Comparison of ENCODE assay signal across 18 cellular contexts in the genomic region with DNA sequence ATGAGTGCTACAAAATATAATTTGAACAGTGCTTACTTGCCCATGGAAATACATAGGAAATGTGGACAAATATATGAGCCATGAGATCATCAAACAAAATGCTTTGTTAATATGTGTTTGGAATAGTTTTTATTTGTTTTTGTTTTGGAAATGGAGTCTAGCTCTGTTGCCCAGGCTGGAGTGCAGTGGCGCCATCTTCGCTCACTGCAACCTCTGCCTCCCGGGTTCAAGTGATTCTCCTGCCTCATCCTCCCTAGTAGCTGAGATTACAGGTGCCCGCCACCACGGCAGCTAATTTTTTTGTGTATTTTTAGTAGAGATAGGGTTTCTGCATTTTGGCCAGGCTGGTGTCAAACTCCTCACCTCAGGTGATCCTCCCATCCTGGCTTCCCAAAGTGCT. TPM values are rescaled to one million over a fixed set of nuclear protein-coding genes. Genes with fewer than 3 reads are reported as not detected.
DNase-seq lines count a peak whose midpoint lies in the region; ATAC-seq and TF ChIP-seq lines count a peak whose summit lies in the region.
"Had no signal": no experiment of that assay in that cellular context is flagged by ENCODE, and none has a peak within 500 bp of the region (broad histone marks: within the 10 kb centered on the region; RNA-seq: fewer than 3 reads in every experiment).

No MANE protein-coding gene starts in this region.

- intact Hi-C loops in CD14-positive monocyte (cut with micrococcal nuclease): loop anchor here (5.0 kb wide), 2 partner anchors 39 to 124 kb away; a partner anchor contains a TSS
- intact Hi-C loops in thyroid gland (cut with DNase I): loop anchor here (5.0 to 10.0 kb wide), 4 partner anchors 127 to 637 kb away; a partner anchor contains a TSS

- H3K9me3 Mint-ChIP-seq in CD14-positive monocyte (no peaks in the 10 kb centered on the region), brain (no peaks in the 10 kb centered on the region), neural crest cell (no peaks in the 10 kb centered on the region)
- H3K9me3 Mint-ChIP-seq: CD4-positive, alpha-beta T cell; HFFc6 had no signal

- no peak overlapping the region for H3K4me3 ChIP-seq in DND-41 (ENCODE audit: low read depth in 1 of 2, low read length in 2 of 2)
- H3K4me3 ChIP-seq in thyroid gland (replicated peaks in 1 of 3): no peak overlapping the region

- TF ChIP-seq CTCF in CD14-positive monocyte (IDR thresholded peaks at IDR 0.05) (no peak), DND-41 (IDR thresholded peaks at IDR 0.05; ENCODE audit: borderline replicate concordance, extremely low read depth, low read length, poor library complexity, severe bottlenecking) (no peak), brain (conservative IDR thresholded peaks at IDR 0.05) (no peak), neural crest cell (conservative IDR thresholded peaks at IDR 0.05) (no peak), thyroid gland (IDR thresholded peaks at IDR 0.05) (no peak)

- peaks cover 20% of the 10 kb centered on the region; the same call in 1 of the 2 replicates for H4K20me1 ChIP-seq in DND-41 (ENCODE audit: insufficient read depth, low read length)

- no peak for ATAC-seq in DND-41 (ENCODE audit: insufficient read depth, low read depth)
- ATAC-seq: HCT116 had no signal

- no peak overlapping the region for H3K27ac ChIP-seq in DND-41 (ENCODE audit: low read length)
- no peak overlapping the region for H3K27ac ChIP-seq in thyroid gland
- H3K27ac ChIP-seq: HL-60 had no signal

- H3K9me3 ChIP-seq in DND-41 (ENCODE audit: insufficient read depth, low read length, severe bottlenecking): no peaks in the 10 kb centered on the region
- no peaks in the 10 kb centered on the region for H3K9me3 ChIP-seq in thyroid gland
- H3K9me3 ChIP-seq: BE2C, Caco-2 had no signal

- peaks cover 63% of the 10 kb centered on the region for H3K79me2 ChIP-seq in DND-41 (ENCODE audit: insufficient read depth, low read length)

- TF ChIP-seq POLR2A in thyroid gland (IDR thresholded peaks at IDR 0.05): no peak

- H3K4me1 ChIP-seq in DND-41 (ENCODE audit: insufficient read depth, low read length): peaks cover 32% of the 10 kb centered on the region
- H3K4me1 ChIP-seq in thyroid gland: peaks cover 4 to 15% of the 10 kb centered on the region in 2 donors

- H3K27me3 ChIP-seq in DND-41 (ENCODE audit: insufficient read depth, low read length, poor library complexity) (no peaks in the 10 kb centered on the region), thyroid gland (no peaks in the 10 kb centered on the region)
- H3K27me3 ChIP-seq: BE2C had no signal

- H3K27ac Mint-ChIP-seq in CD14-positive monocyte (peak overlapping the region in 4 of 7 donors; percentile 6 to 74 (median 24)), brain (no peak overlapping the region), neural crest cell (ENCODE audit: unreplicated experiment) (no peak overlapping the region)
- H3K27ac Mint-ChIP-seq: CD4-positive, alpha-beta T cell; HFFc6 had no signal

- H2AFZ ChIP-seq in DND-41 (ENCODE audit: low read depth, low read length): no peak overlapping the region

- H3K4me1 Mint-ChIP-seq in CD14-positive monocyte: peaks cover 33% of the 10 kb centered on the region
- peaks cover 63% of the 10 kb centered on the region for H3K4me1 Mint-ChIP-seq in brain
- peaks cover 33% of the 10 kb centered on the region for H3K4me1 Mint-ChIP-seq in neural crest cell

- H3K9ac ChIP-seq in DND-41 (ENCODE audit: low read depth, low read length): no peak overlapping the region

- peak overlapping the region; percentile 95; the same call in 1 of the 2 replicates for H3K4me2 ChIP-seq in DND-41 (ENCODE audit: insufficient read depth, low read length)

- DNase-seq in CD14-positive monocyte (ENCODE audit: low spot score) (no peak), DND-41 (no peak), neural crest cell (ENCODE audit: low read depth, low spot score) (no peak), thyroid gland (no peak), NCI-H1105 treated with DMSO at 0.1 percent for 48 hours (lab: John Stamatoyannopoulos, UW) (no peak)
- DNase-seq: ACHN; BE2C; C1 segment of cervical spinal cord; Caco-2; CD4-positive, alpha-beta T cell; GDM1; GOT3; H7; HFFc6; IMR-90 had no signal

- H3K36me3 Mint-ChIP-seq in CD14-positive monocyte (peaks cover 38 to 40% of the 10 kb centered on the region in 2 donors), brain (peaks cover 38% of the 10 kb centered on the region), neural crest cell (ENCODE audit: low read depth) (peaks cover 3% of the 10 kb centered on the region)

- H3K27me3 Mint-ChIP-seq in CD14-positive monocyte (ENCODE audit: low read depth in 3 of 3) (peaks cover 0 to 4% (median 0%) of the 10 kb centered on the region in 3 donors), brain (peaks cover 12% of the 10 kb centered on the region), neural crest cell (ENCODE audit: low read depth) (no peaks in the 10 kb centered on the region)
- H3K27me3 Mint-ChIP-seq: CD4-positive, alpha-beta T cell had no signal

- peak overlapping the region in 1 of 2 donors; percentile 16 for H3K4me3 Mint-ChIP-seq in CD14-positive monocyte
- peak overlapping the region in 4 of 5 experiments; percentile 24 to 56 (median 32) for H3K4me3 Mint-ChIP-seq in brain
- peak overlapping the region; percentile 34 for H3K4me3 Mint-ChIP-seq in neural crest cell
- H3K4me3 Mint-ChIP-seq: HFFc6 had no signal

- peaks cover 39% of the 10 kb centered on the region for H3K36me3 ChIP-seq in DND-41 (ENCODE audit: insufficient read depth, low read length)
- peaks cover 0 to 4% of the 10 kb centered on the region in 2 donors for H3K36me3 ChIP-seq in thyroid gland

- WGBS in thyroid gland, 2 donors: 94 to 96% methylated on average over 5 of the region's 5 CpGs

RNA-seq across cellular contexts. Expression of a gene that starts 2.8 kb away (rescaled TPM):
- polyA plus RNA-seq in CD14-positive monocyte (10 to 100 TPM; 13.7 to 19.3 TPM), brain (ENCODE audit: insufficient read depth, low read depth, low replicate concordance) (3.7 TPM)
- total RNA-seq in neural crest cell (19.5 and 20.6 TPM in 2 replicates), thyroid gland (10 to 100 TPM in 2 of 4 donors, 1 to 10 TPM in 2; 7.0 to 13.1 (median 10.8) TPM)

RNA-seq across cellular contexts. Expression of a gene that starts 37.9 kb away (rescaled TPM):
- polyA plus RNA-seq in CD14-positive monocyte: 10 to 100 TPM; 10.4 to 10.7 TPM
- polyA plus RNA-seq in brain (ENCODE audit: insufficient read depth, low read depth, low replicate concordance): 6.9 TPM
- 25.4 and 29.5 TPM in 2 replicates for total RNA-seq in neural crest cell
- 10 to 100 TPM; 12.6 to 24.1 (median 17.9) TPM for total RNA-seq in thyroid gland

Comparison
In these comparisons a context has a peak if more than half of its experiments do, and no peak if none do; other contexts are left out.
1. H3K27ac Mint-ChIP-seq: peak in CD14-positive monocyte (4 of 7); none in brain (0 of 5) and neural crest cell (single experiment).